27 cellular contexts compared by ENCODE assay signal in the genomic region with DNA sequence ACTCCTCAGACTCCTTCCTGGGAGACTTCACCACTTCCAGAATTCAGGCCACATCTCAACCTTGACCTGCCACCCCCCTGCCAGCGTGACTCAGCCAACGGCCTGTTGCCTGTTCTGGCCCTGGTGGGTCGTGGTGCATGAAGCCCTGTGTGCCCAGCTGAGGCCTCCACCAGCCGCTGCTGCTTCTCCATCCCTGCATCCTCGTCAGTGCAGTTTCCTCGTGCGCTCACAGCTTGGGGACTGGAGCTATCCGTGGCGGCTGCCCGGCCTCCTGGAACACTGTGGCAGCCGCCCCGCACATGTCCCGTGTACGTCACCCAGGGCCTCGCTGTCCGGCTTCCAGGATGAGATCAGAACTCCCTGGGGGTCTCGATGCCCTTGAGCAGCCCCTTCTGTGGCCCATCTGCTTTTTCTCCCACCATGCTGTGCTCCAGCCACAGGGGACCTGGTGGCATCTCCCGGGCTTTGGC. TPM values are rescaled to one million over a fixed set of nuclear protein-coding genes. Genes with fewer than 3 reads are reported as not detected.
DNase-seq lines count a peak whose midpoint lies in the region; ATAC-seq, FAIRE-seq and TF ChIP-seq lines count a peak whose summit lies in the region.
"Had no signal": no experiment of that assay in that cellular context is flagged by ENCODE, and none has a peak within 500 bp of the region (broad histone marks: within the 10 kb centered on the region; RNA-seq: fewer than 3 reads in every experiment).

No MANE protein-coding gene starts in this region.

- H3K4ac ChIP-seq in neuronal stem cell (ENCODE audit: low read length), result no peak overlapping the region

- TF ChIP-seq CTCF in HepG2 (CRISPR knock-in tag; IDR thresholded peaks at IDR 0.05) (no peak), right lobe of liver (IDR thresholded peaks at IDR 0.05) (no peak), endothelial cell (IDR thresholded peaks at IDR 0.05; ENCODE audit: unreplicated experiment) (no peak)

- no peaks in the 10 kb centered on the region for H3K9me3 Mint-ChIP-seq in endothelial cell (ENCODE audit: unreplicated experiment)
- H3K9me3 Mint-ChIP-seq: CD4-positive, alpha-beta T cell had no signal

- in situ Hi-C loops in HepG2 (cut with HindIII; ENCODE audit: extremely low pct_ligation_motif_present, low pct_unique_long_range_greater_than_20kb), result no loop called here

- no peak overlapping the region for H3K4me3 ChIP-seq in HepG2 (replicated peaks in 1 of 3; ENCODE audit: insufficient read depth in 1 of 3, low read depth in 2 of 3, low read length in 3 of 3)
- H3K4me3 ChIP-seq in right lobe of liver, result no peak overlapping the region
- no peak overlapping the region for H3K4me3 ChIP-seq in neuronal stem cell (ENCODE audit: low read length in 2 of 2)
- H3K4me3 ChIP-seq: PC-9 had no signal

- peaks cover 8% of the 10 kb centered on the region for H3K79me1 ChIP-seq in neuronal stem cell (ENCODE audit: low read depth, low read length)

- H3K18ac ChIP-seq in neuronal stem cell (ENCODE audit: low read length), result no peak overlapping the region

- no peak overlapping the region for H2BK5ac ChIP-seq in neuronal stem cell (ENCODE audit: low read length)

- H3K4me2 ChIP-seq in HepG2 (ENCODE audit: low read depth, low read length) (no peak overlapping the region), neuronal stem cell (ENCODE audit: insufficient read depth, low read length, poor library complexity, severe bottlenecking) (no peak overlapping the region)
- H3K4me2 ChIP-seq: PC-9 had no signal

- no peak for TF ChIP-seq RAD21 in HepG2 (CRISPR knock-in tag; IDR thresholded peaks at IDR 0.05)

- H3K79me2 ChIP-seq in HepG2 (ENCODE audit: insufficient read depth, low read length), result no peaks in the 10 kb centered on the region

- WGBS in HepG2 (ENCODE audit: low lambda C conversion rate), result 95% methylated on average over 14 of the region's 18 CpGs
- WGBS in right lobe of liver (ENCODE audit: insufficient coverage, low coverage, low lambda C conversion rate, missing lambda C conversion rate), result 100% methylated on average over 8 of the region's 18 CpGs
- WGBS in neuronal stem cell (ENCODE audit: extremely low coverage in 2 of 2, insufficient read length in 2 of 2, insufficient replicate concordance in 1 of 2), 2 donors, result no CpG with 5 or more reads among the region's 18 CpGs

- H3K27ac ChIP-seq in HepG2 (ENCODE audit: extremely low read length, insufficient read depth, low read length) (no peak overlapping the region), right lobe of liver (no peak overlapping the region), neuronal stem cell (replicated peaks; ENCODE audit: low read length) (no peak overlapping the region)
- H3K27ac ChIP-seq: 22Rv1, HL-60, PC-9 had no signal

- peaks cover 14% of the 10 kb centered on the region for H3K27me3 Mint-ChIP-seq in endothelial cell (ENCODE audit: unreplicated experiment)
- H3K27me3 Mint-ChIP-seq: CD4-positive, alpha-beta T cell had no signal

- no peak overlapping the region for H2BK12ac ChIP-seq in neuronal stem cell (ENCODE audit: low read length)

- no peak overlapping the region for H2AFZ ChIP-seq in HepG2 (ENCODE audit: low read length)
- H2AFZ ChIP-seq in neuronal stem cell (ENCODE audit: low read length), result no peak overlapping the region
- H2AFZ ChIP-seq: PC-9 had no signal

- peak overlapping the region; percentile 65 for H3K4me3 Mint-ChIP-seq in endothelial cell (ENCODE audit: unreplicated experiment)
- H3K4me3 Mint-ChIP-seq: CD4-positive, alpha-beta T cell had no signal

- TF ChIP-seq EP300 in HepG2 (IDR thresholded peaks at IDR 0.05; ENCODE audit: low read depth in 2 of 2, low read length in 2 of 2), result no peak
- TF ChIP-seq EP300 in HepG2 (CRISPR knock-in tag; IDR thresholded peaks at IDR 0.05; ENCODE audit: borderline replicate concordance), result no peak

- TF ChIP-seq POLR2A in HepG2 (IDR thresholded peaks at IDR 0.05; ENCODE audit: insufficient read depth in 1 of 2, low read depth in 2 of 2, low read length in 2 of 2), result no peak
- TF ChIP-seq POLR2A in right lobe of liver (IDR thresholded peaks at IDR 0.05), result no peak

- peaks cover 33 to 67% of the 10 kb centered on the region in 2 experiments; a peak in 4 of 5 replicates for H3K36me3 ChIP-seq in HepG2 (replicated peaks in 1 of 2; ENCODE audit: control insufficient read depth in 1 of 2, insufficient read depth in 2 of 2, low read length in 2 of 2)
- no peaks in the 10 kb centered on the region for H3K36me3 ChIP-seq in right lobe of liver
- H3K36me3 ChIP-seq in neuronal stem cell (replicated peaks in 1 of 2; ENCODE audit: control insufficient read depth in 2 of 2, insufficient read depth in 2 of 2, low read length in 2 of 2), result peaks cover 71 to 96% of the 10 kb centered on the region in 2 donors

- H3K27me3 ChIP-seq in HepG2 (ENCODE audit: control insufficient read depth in 1 of 2, insufficient read depth in 2 of 2, low read length in 2 of 2), result no peaks in the 10 kb centered on the region
- H3K27me3 ChIP-seq in right lobe of liver, result no peaks in the 10 kb centered on the region
- no peaks in the 10 kb centered on the region for H3K27me3 ChIP-seq in neuronal stem cell (ENCODE audit: control insufficient read depth in 3 of 3, insufficient read depth in 3 of 3, low read depth in 1 of 3, low read length in 3 of 3)

- CTCF ChIA-PET in HepG2 (lab: Yijun Ruan, JAX; ENCODE audit: low intra/inter-chr PET ratio, low total read pairs), result no interaction called here

- peaks cover 32% of the 10 kb centered on the region for H3K36me3 Mint-ChIP-seq in endothelial cell (ENCODE audit: low read depth, unreplicated experiment)

- H2BK120ac ChIP-seq in neuronal stem cell (ENCODE audit: low read depth, low read length), result no peak overlapping the region

- no peak overlapping the region for H3K14ac ChIP-seq in neuronal stem cell (ENCODE audit: low read length)

- no peak overlapping the region for H4K91ac ChIP-seq in neuronal stem cell (ENCODE audit: low read depth, low read length, poor library complexity)

- DNase-seq in HepG2 (ENCODE audit: low spot score) (no peak), right lobe of liver (no peak), endothelial cell (ENCODE audit: low spot score) (no peak), neuronal stem cell (ENCODE audit: low spot score) (no peak), NCI-H2081 (lab: John Stamatoyannopoulos, UW) (no peak)
- DNase-seq: CD4-positive, alpha-beta T cell; COR-L47; DMS53; HCEC 1CT; KBM-7; MV-4-11; NCI-H1105; NCI-H146; NCI-H2029; NCI-H2227 treated with DMSO at 0.1 percent for 48 hours; NCI-H526 treated with DMSO at 0.1 percent for 48 hours; PC-9; RPMI8226; SHP77 had no signal

- no peaks in the 10 kb centered on the region for H3K4me1 Mint-ChIP-seq in endothelial cell (ENCODE audit: unreplicated experiment)

- no peak overlapping the region for H4K8ac ChIP-seq in neuronal stem cell (ENCODE audit: low read depth, low read length)

- ATAC-seq in HepG2 (no peak), right lobe of liver (no peak), HG03565 (IDR thresholded peaks at IDR 0.05; ENCODE audit: unreplicated experiment) (no peak), GM19452 (IDR thresholded peaks at IDR 0.05; ENCODE audit: unreplicated experiment) (no peak), GM18502 (IDR thresholded peaks at IDR 0.05; ENCODE audit: poor library complexity, unreplicated experiment) (no peak)

- no TSS peak for BruUV-seq in HepG2 (replicated peaks; lab: Mats Ljungman, UMichigan)

- no peaks in the 10 kb centered on the region for H3K9me3 ChIP-seq in HepG2 (ENCODE audit: low read length)
- no peaks in the 10 kb centered on the region for H3K9me3 ChIP-seq in right lobe of liver
- H3K9me3 ChIP-seq in neuronal stem cell (replicated peaks in 1 of 2; ENCODE audit: control insufficient read depth in 2 of 2, insufficient read depth in 1 of 2, low read depth in 1 of 2, low read length in 2 of 2), result no peaks in the 10 kb centered on the region

- H3K9ac ChIP-seq in HepG2 (ENCODE audit: insufficient read depth, low read depth, low read length) (no peak overlapping the region), neuronal stem cell (ENCODE audit: low read depth, low read length, poor library complexity) (no peak overlapping the region)

- H2AK5ac ChIP-seq in neuronal stem cell (ENCODE audit: low read depth, low read length), result no peak overlapping the region

- no peak for FAIRE-seq in HepG2 (lab: Jason Lieb, UNC)
- FAIRE-seq: H1 had no signal

- H3K4me1 ChIP-seq in HepG2 (ENCODE audit: insufficient read depth, low read length), result no peaks in the 10 kb centered on the region
- H3K4me1 ChIP-seq in right lobe of liver, result no peaks in the 10 kb centered on the region
- no peaks in the 10 kb centered on the region for H3K4me1 ChIP-seq in neuronal stem cell (ENCODE audit: control insufficient read depth in 2 of 2, insufficient read depth in 1 of 2, low read depth in 1 of 2, low read length in 2 of 2)

- no peak overlapping the region for H3K27ac Mint-ChIP-seq in endothelial cell (ENCODE audit: unreplicated experiment)
- H3K27ac Mint-ChIP-seq: CD4-positive, alpha-beta T cell had no signal

- H4K20me1 ChIP-seq in HepG2 (ENCODE audit: insufficient read depth, low read length), result no peaks in the 10 kb centered on the region

- H2BK15ac ChIP-seq in neuronal stem cell (ENCODE audit: low read length), result no peak overlapping the region

- POLR2A ChIA-PET in HepG2 (lab: Yijun Ruan, JAX), result no interaction called here

- intact Hi-C loops in HepG2 (cut with micrococcal nuclease; ENCODE audit: unreplicated experiment) (no loop called here), right lobe of liver (cut with DNase I) (no loop called here)

- peak overlapping the region; percentile 17 for H3K23ac ChIP-seq in neuronal stem cell (ENCODE audit: low read depth, low read length, poor library complexity)

RNA-seq across cellular contexts. Expression of a gene that starts 8.0 kb away (rescaled TPM):
- total RNA-seq in HepG2 (2016; rRNA removed; fragmentation: Illumina TruSeq; extraction: Trizol), result 19.7 and 24.4 TPM in 2 replicates
- 10.8 and 13.0 TPM in 2 replicates for total RNA-seq in HepG2 (2016; cell fraction: cytosol; rRNA removed; fragmentation: Illumina TruSeq; extraction: Trizol; ENCODE audit: low read depth)
- total RNA-seq in HepG2 (2016; cell fraction: insoluble cytoplasmic fraction; rRNA removed; fragmentation: Illumina TruSeq; extraction: Trizol), result 16.5 and 23.4 TPM in 2 replicates
- total RNA-seq in HepG2 (2016; cell fraction: membrane; rRNA removed; fragmentation: Illumina TruSeq; extraction: Trizol), result 18.0 and 21.4 TPM in 2 replicates
- 17.3 and 20.2 TPM in 2 replicates for total RNA-seq in HepG2 (2016; cell fraction: nucleus; rRNA removed; fragmentation: Illumina TruSeq; extraction: Trizol)
- 5.9 and 6.2 TPM in 2 replicates for polyA plus RNA-seq in HepG2 (2011; rRNA removed)
- 3.2 and 8.6 TPM in 2 replicates for polyA plus RNA-seq in HepG2 (2011; cell fraction: cytosol; rRNA removed)
- 28.4 and 38.0 TPM in 2 replicates for polyA plus RNA-seq in HepG2 (2011; cell fraction: nucleus; rRNA removed)
- polyA plus RNA-seq in HepG2 (2012), result 3.0 and 4.0 TPM in 2 replicates
- polyA plus RNA-seq in HepG2 (2016; cell fraction: cytosol; fragmentation: Illumina TruSeq; extraction: Trizol; ENCODE audit: low read depth), result 11.9 and 12.7 TPM in 2 replicates
- 19.2 and 19.4 TPM in 2 replicates for polyA plus RNA-seq in HepG2 (2016; cell fraction: insoluble cytoplasmic fraction; fragmentation: Illumina TruSeq; extraction: Trizol; ENCODE audit: low read depth)
- polyA plus RNA-seq in HepG2 (2016; cell fraction: membrane; fragmentation: Illumina TruSeq; extraction: Trizol; ENCODE audit: low read depth), result 14.6 and 18.0 TPM in 2 replicates
- 38.8 and 41.0 TPM in 2 replicates for polyA plus RNA-seq in HepG2 (2016; cell fraction: nucleus; fragmentation: Illumina TruSeq; extraction: Trizol; ENCODE audit: insufficient read depth, low read depth)
- 5.2 and 12.3 TPM in 2 replicates for polyA minus RNA-seq in HepG2 (2011; rRNA and poly(A)+ RNA removed; ENCODE audit: low replicate concordance)
- polyA minus RNA-seq in HepG2 (2011; cell fraction: cytosol; rRNA and poly(A)+ RNA removed), result 2.5 and 3.1 TPM in 2 replicates
- 6.3 and 10.6 TPM in 2 replicates for polyA minus RNA-seq in HepG2 (2011; cell fraction: nucleus; rRNA and poly(A)+ RNA removed)
- 1 to 10 TPM in 3 of 6 experiments, under 1 TPM in 3; 0.35 to 2.8 (median 0.87) TPM for total RNA-seq in right lobe of liver
- total RNA-seq in endothelial cell (ENCODE audit: unreplicated experiment), result 9.1 TPM
- 31.4 TPM for polyA plus RNA-seq in neuronal stem cell (2013, experiment 1 of 2)
- 29.6 TPM for polyA plus RNA-seq in neuronal stem cell (2013, experiment 2 of 2)

RNA-seq across cellular contexts. Expression of a gene that starts 19.2 kb away (rescaled TPM):
- total RNA-seq in HepG2 (2016; rRNA removed; fragmentation: Illumina TruSeq; extraction: Trizol) (0.20 and 0.35 TPM in 2 replicates), right lobe of liver (1 to 10 TPM in 4 of 6 experiments, under 1 TPM in 2; 0.39 to 2.1 (median 1.2) TPM), endothelial cell (ENCODE audit: unreplicated experiment) (not detected)
- not detected in 2 replicates for total RNA-seq in HepG2 (2016; cell fraction: cytosol; rRNA removed; fragmentation: Illumina TruSeq; extraction: Trizol; ENCODE audit: low read depth)
- 0.15 and 0.30 TPM in 2 replicates for total RNA-seq in HepG2 (2016; cell fraction: insoluble cytoplasmic fraction; rRNA removed; fragmentation: Illumina TruSeq; extraction: Trizol)
- total RNA-seq in HepG2 (2016; cell fraction: membrane; rRNA removed; fragmentation: Illumina TruSeq; extraction: Trizol), result 0.25 TPM in 1 of 2 replicates, not detected in the other
- 0.19 and 0.28 TPM in 2 replicates for total RNA-seq in HepG2 (2016; cell fraction: nucleus; rRNA removed; fragmentation: Illumina TruSeq; extraction: Trizol)
- polyA plus RNA-seq in HepG2 (2011; rRNA removed), result 0.09 and 0.29 TPM in 2 replicates
- polyA plus RNA-seq in HepG2 (2011; cell fraction: cytosol; rRNA removed), result 0.12 and 0.15 TPM in 2 replicates
- 0.66 and 0.79 TPM in 2 replicates for polyA plus RNA-seq in HepG2 (2011; cell fraction: nucleus; rRNA removed)
- polyA plus RNA-seq in HepG2 (2012), result 0.07 and 0.11 TPM in 2 replicates
- 0.08 TPM in 1 of 2 replicates, not detected in the other for polyA plus RNA-seq in HepG2 (2016; cell fraction: cytosol; fragmentation: Illumina TruSeq; extraction: Trizol; ENCODE audit: low read depth)
- not detected in 2 replicates for polyA plus RNA-seq in HepG2 (2016; cell fraction: insoluble cytoplasmic fraction; fragmentation: Illumina TruSeq; extraction: Trizol; ENCODE audit: low read depth)
- polyA plus RNA-seq in HepG2 (2016; cell fraction: membrane; fragmentation: Illumina TruSeq; extraction: Trizol; ENCODE audit: low read depth), result not detected in 2 replicates
- 0.23 TPM in 1 of 2 replicates, not detected in the other for polyA plus RNA-seq in HepG2 (2016; cell fraction: nucleus; fragmentation: Illumina TruSeq; extraction: Trizol; ENCODE audit: insufficient read depth, low read depth)
- polyA minus RNA-seq in HepG2 (2011; rRNA and poly(A)+ RNA removed; ENCODE audit: low replicate concordance), result 0.49 and 1.4 TPM in 2 replicates
- 0.59 and 0.62 TPM in 2 replicates for polyA minus RNA-seq in HepG2 (2011; cell fraction: cytosol; rRNA and poly(A)+ RNA removed)
- polyA minus RNA-seq in HepG2 (2011; cell fraction: nucleus; rRNA and poly(A)+ RNA removed), result 0.39 and 0.62 TPM in 2 replicates
- polyA plus RNA-seq in neuronal stem cell (2013, experiment 1 of 2), result 0.96 TPM
- 1.1 TPM for polyA plus RNA-seq in neuronal stem cell (2013, experiment 2 of 2)
- total RNA-seq: CD4-positive, alpha-beta T cell; Daoy; MCF 10A had no signal

RNA-seq across cellular contexts. Expression of a gene that starts 22.6 kb away (rescaled TPM):
- total RNA-seq in HepG2 (2016; rRNA removed; fragmentation: Illumina TruSeq; extraction: Trizol) (13.7 and 22.8 TPM in 2 replicates), right lobe of liver (1 to 10 TPM; 1.3 to 2.7 (median 1.7) TPM), endothelial cell (ENCODE audit: unreplicated experiment) (30.2 TPM)
- total RNA-seq in HepG2 (2016; cell fraction: cytosol; rRNA removed; fragmentation: Illumina TruSeq; extraction: Trizol; ENCODE audit: low read depth), result 3.9 and 4.1 TPM in 2 replicates
- 12.7 and 23.2 TPM in 2 replicates for total RNA-seq in HepG2 (2016; cell fraction: insoluble cytoplasmic fraction; rRNA removed; fragmentation: Illumina TruSeq; extraction: Trizol)
- total RNA-seq in HepG2 (2016; cell fraction: membrane; rRNA removed; fragmentation: Illumina TruSeq; extraction: Trizol), result 10.8 and 12.0 TPM in 2 replicates
- 15.7 and 16.3 TPM in 2 replicates for total RNA-seq in HepG2 (2016; cell fraction: nucleus; rRNA removed; fragmentation: Illumina TruSeq; extraction: Trizol)
- 5.0 and 6.4 TPM in 2 replicates for polyA plus RNA-seq in HepG2 (2011; rRNA removed)
- polyA plus RNA-seq in HepG2 (2011; cell fraction: cytosol; rRNA removed), result 3.7 and 6.4 TPM in 2 replicates
- polyA plus RNA-seq in HepG2 (2011; cell fraction: nucleus; rRNA removed), result 11.8 and 19.6 TPM in 2 replicates
- 5.1 and 7.4 TPM in 2 replicates for polyA plus RNA-seq in HepG2 (2012)
- polyA plus RNA-seq in HepG2 (2016; cell fraction: cytosol; fragmentation: Illumina TruSeq; extraction: Trizol; ENCODE audit: low read depth), result 1.5 and 1.6 TPM in 2 replicates
- polyA plus RNA-seq in HepG2 (2016; cell fraction: insoluble cytoplasmic fraction; fragmentation: Illumina TruSeq; extraction: Trizol; ENCODE audit: low read depth), result 7.3 and 10.7 TPM in 2 replicates
- 4.0 and 4.9 TPM in 2 replicates for polyA plus RNA-seq in HepG2 (2016; cell fraction: membrane; fragmentation: Illumina TruSeq; extraction: Trizol; ENCODE audit: low read depth)
- polyA plus RNA-seq in HepG2 (2016; cell fraction: nucleus; fragmentation: Illumina TruSeq; extraction: Trizol; ENCODE audit: insufficient read depth, low read depth), result 28.4 and 30.0 TPM in 2 replicates
- polyA minus RNA-seq in HepG2 (2011; rRNA and poly(A)+ RNA removed; ENCODE audit: low replicate concordance), result 36.8 and 74.8 TPM in 2 replicates
- polyA minus RNA-seq in HepG2 (2011; cell fraction: cytosol; rRNA and poly(A)+ RNA removed), result 10.9 and 18.1 TPM in 2 replicates
- 13.1 and 14.7 TPM in 2 replicates for polyA minus RNA-seq in HepG2 (2011; cell fraction: nucleus; rRNA and poly(A)+ RNA removed)
- polyA plus RNA-seq in neuronal stem cell (2013, experiment 1 of 2), result 26.8 TPM
- polyA plus RNA-seq in neuronal stem cell (2013, experiment 2 of 2), result 26.7 TPM

RNA-seq across cellular contexts. Expression of a gene that starts 23.0 kb away (rescaled TPM):
- total RNA-seq in HepG2 (2016; rRNA removed; fragmentation: Illumina TruSeq; extraction: Trizol), result 13.7 and 17.6 TPM in 2 replicates
- 1.3 and 1.4 TPM in 2 replicates for total RNA-seq in HepG2 (2016; cell fraction: cytosol; rRNA removed; fragmentation: Illumina TruSeq; extraction: Trizol; ENCODE audit: low read depth)
- 12.6 and 15.8 TPM in 2 replicates for total RNA-seq in HepG2 (2016; cell fraction: insoluble cytoplasmic fraction; rRNA removed; fragmentation: Illumina TruSeq; extraction: Trizol)
- 4.8 and 5.7 TPM in 2 replicates for total RNA-seq in HepG2 (2016; cell fraction: membrane; rRNA removed; fragmentation: Illumina TruSeq; extraction: Trizol)
- total RNA-seq in HepG2 (2016; cell fraction: nucleus; rRNA removed; fragmentation: Illumina TruSeq; extraction: Trizol), result 12.6 and 14.4 TPM in 2 replicates
- 7.7 and 8.4 TPM in 2 replicates for polyA plus RNA-seq in HepG2 (2011; rRNA removed)
- polyA plus RNA-seq in HepG2 (2011; cell fraction: cytosol; rRNA removed), result 3.7 and 4.9 TPM in 2 replicates
- polyA plus RNA-seq in HepG2 (2011; cell fraction: nucleus; rRNA removed), result 29.9 and 35.0 TPM in 2 replicates
- 5.7 TPM in 2 replicates for polyA plus RNA-seq in HepG2 (2012)
- 1.0 and 1.2 TPM in 2 replicates for polyA plus RNA-seq in HepG2 (2016; cell fraction: cytosol; fragmentation: Illumina TruSeq; extraction: Trizol; ENCODE audit: low read depth)
- 8.4 and 11.8 TPM in 2 replicates for polyA plus RNA-seq in HepG2 (2016; cell fraction: insoluble cytoplasmic fraction; fragmentation: Illumina TruSeq; extraction: Trizol; ENCODE audit: low read depth)
- 2.4 and 3.2 TPM in 2 replicates for polyA plus RNA-seq in HepG2 (2016; cell fraction: membrane; fragmentation: Illumina TruSeq; extraction: Trizol; ENCODE audit: low read depth)
- 22.4 and 24.8 TPM in 2 replicates for polyA plus RNA-seq in HepG2 (2016; cell fraction: nucleus; fragmentation: Illumina TruSeq; extraction: Trizol; ENCODE audit: insufficient read depth, low read depth)
- 11.0 and 28.2 TPM in 2 replicates for polyA minus RNA-seq in HepG2 (2011; rRNA and poly(A)+ RNA removed; ENCODE audit: low replicate concordance)
- polyA minus RNA-seq in HepG2 (2011; cell fraction: cytosol; rRNA and poly(A)+ RNA removed), result 9.1 and 10.4 TPM in 2 replicates
- polyA minus RNA-seq in HepG2 (2011; cell fraction: nucleus; rRNA and poly(A)+ RNA removed), result 10.0 and 13.8 TPM in 2 replicates
- total RNA-seq in right lobe of liver, result 10 to 100 TPM; 14.9 to 22.7 (median 17.5) TPM
- total RNA-seq in endothelial cell (ENCODE audit: unreplicated experiment), result 17.3 TPM
- 7.1 TPM for polyA plus RNA-seq in neuronal stem cell (2013, experiment 1 of 2)
- polyA plus RNA-seq in neuronal stem cell (2013, experiment 2 of 2), result 7.2 TPM
